Comparison of ENCODE assay signal across 1 cellular context in genomic region chr12:131242741-131243496, GRCh38.
TF ChIP-seq lines count a peak whose summit lies in the region.

No MANE protein-coding gene starts in this region.

TF ChIP-seq in K562, 482 proteins besides CTCF, POLR2A, EP300 and RAD21 (continued from another document and continues in another):
- peak; percentile 98 for TF ChIP-seq ZBTB40 (IDR thresholded peaks at IDR 0.05)
- no peak for TF ChIP-seq ZBTB40 (CRISPR knock-in tag; IDR thresholded peaks at IDR 0.05)
- TF ChIP-seq EHMT2 (IDR thresholded peaks at IDR 0.05) = peak; percentile 97
- TF ChIP-seq HNRNPL (IDR thresholded peaks at IDR 0.05; ENCODE audit: low read depth, low read length) = no peak
- 0 out of 2 replicates have a peak, but pooled peaks have one; percentile 32 for TF ChIP-seq KLF1 (tag; IDR thresholded peaks at IDR 0.05)
- TF ChIP-seq CTBP1 (IDR thresholded peaks at IDR 0.05; ENCODE audit: borderline replicate concordance) = peak; percentile 34; the same call in 1 of the 2 replicates
- TF ChIP-seq ZNF143 (CRISPR knock-in tag; IDR thresholded peaks at IDR 0.05) = peak; percentile 95
- no peak for TF ChIP-seq ZNF76 (CRISPR knock-in tag; IDR thresholded peaks at IDR 0.05; ENCODE audit: borderline replicate concordance)
- 0 out of 2 replicates have a peak, but pooled peaks have one; percentile 58 for TF ChIP-seq ZNF511 (CRISPR knock-in tag; IDR thresholded peaks at IDR 0.05)
- TF ChIP-seq TFE3 (CRISPR knock-in tag; IDR thresholded peaks at IDR 0.05) = peak; percentile 98
- TF ChIP-seq L3MBTL2 (IDR thresholded peaks at IDR 0.05) = peak; percentile 21; the same call in 1 of the 2 replicates
- TF ChIP-seq ZNF197 (CRISPR knock-in tag; IDR thresholded peaks at IDR 0.05; ENCODE audit: low read depth) = 0 out of 2 replicates have a peak, but pooled peaks have one; percentile 36
- peak; percentile 56; the same call in 1 of the 2 replicates for TF ChIP-seq LCOR (CRISPR knock-in tag; IDR thresholded peaks at IDR 0.05)
- TF ChIP-seq ZBTB12 (CRISPR knock-in tag; IDR thresholded peaks at IDR 0.05) = 0 out of 2 replicates have a peak, but pooled peaks have one; percentile 9
- peak; percentile 98 for TF ChIP-seq USF1 (CRISPR knock-in tag; IDR thresholded peaks at IDR 0.05)
- peak; percentile 73; the same call in 1 of the 2 replicates for TF ChIP-seq ZNF589 (CRISPR knock-in tag; IDR thresholded peaks at IDR 0.05; ENCODE audit: low read depth)
- TF ChIP-seq MECOM (CRISPR knock-in tag; IDR thresholded peaks at IDR 0.05) = no peak
- TF ChIP-seq ARID1B (IDR thresholded peaks at IDR 0.05) = no peak
- TF ChIP-seq USF2 (CRISPR knock-in tag; IDR thresholded peaks at IDR 0.05) = peak; percentile 96
- no peak for TF ChIP-seq RNF2 (IDR thresholded peaks at IDR 0.05)
- TF ChIP-seq MTA2 (IDR thresholded peaks at IDR 0.05; ENCODE audit: low read depth) = peak; percentile 66
- peak; percentile 95 for TF ChIP-seq GABPB1 (CRISPR knock-in tag; IDR thresholded peaks at IDR 0.05)
- TF ChIP-seq TAF15 (IDR thresholded peaks at IDR 0.05; ENCODE audit: low read depth, low read length) = no peak
- TF ChIP-seq CREB1 (IDR thresholded peaks at IDR 0.05) = no peak
- no peak for TF ChIP-seq CREB1 (CRISPR knock-in tag; IDR thresholded peaks at IDR 0.05)
- 0 out of 2 replicates have a peak, but pooled peaks have one; percentile 60 for TF ChIP-seq DDX20 (tag; IDR thresholded peaks at IDR 0.05; ENCODE audit: low read depth)
- peak; percentile 99 for TF ChIP-seq TOE1 (IDR thresholded peaks at IDR 0.05; ENCODE audit: borderline replicate concordance)
- no peak for TF ChIP-seq TOE1 (CRISPR knock-in tag; IDR thresholded peaks at IDR 0.05; ENCODE audit: borderline replicate concordance, low read depth)
- peak; percentile 40; the same call in 1 of the 2 replicates for TF ChIP-seq ATF7 (IDR thresholded peaks at IDR 0.05)
- 0 out of 2 replicates have a peak, but pooled peaks have one; percentile 15 for TF ChIP-seq MGA (IDR thresholded peaks at IDR 0.05)
